ENCODE assay signal across 8 cellular contexts in genomic region chr16:23678430-23679273, GRCh38. TPM values are rescaled to one million over a fixed set of nuclear protein-coding genes. Genes with fewer than 3 reads are reported as not detected.
DNase-seq lines count a peak whose midpoint lies in the region; ATAC-seq, FAIRE-seq and TF ChIP-seq lines count a peak whose summit lies in the region.

TSS of gene PLK1 (plus strand) at chr16:23678889. CDS start at chr16:23678933, 44 bp downstream.

- DNase-seq in NCI-H187 (lab: John Stamatoyannopoulos, UW): peak; percentile 35 to 67
- DNase-seq in NCI-H187 treated with DMSO at 0.1 percent for 48 hours (lab: John Stamatoyannopoulos, UW): no peak
- DNase-seq in NCI-H2107 (lab: John Stamatoyannopoulos, UW): peak; percentile 86
- DNase-seq in UCSD-AML1 (lab: John Stamatoyannopoulos, UW; ENCODE audit: unreplicated experiment): peak; percentile 79
- DNase-seq in brain microvascular endothelial cell: peak; percentile 80
- DNase-seq in small intestine: peak; percentile 87

- peak; percentile 77 for ATAC-seq in HG02981 (IDR thresholded peaks at IDR 0.05; ENCODE audit: unreplicated experiment)

- H3K4me1 ChIP-seq in iPS-18a (ENCODE audit: control insufficient read depth, low read depth, low read length) (peaks cover 6% of the 10 kb centered on the region), small intestine (ENCODE audit: control insufficient read depth in 2 of 2, insufficient read depth in 1 of 2, low read depth in 1 of 2, low read length in 1 of 2) (peaks cover 0 to 7% of the 10 kb centered on the region in 2 donors)

- H3K36me3 ChIP-seq in brain microvascular endothelial cell (replicated peaks) (peaks cover 19% of the 10 kb centered on the region), iPS-18a (ENCODE audit: control insufficient read depth, low read depth, low read length) (peaks cover 38% of the 10 kb centered on the region), small intestine (ENCODE audit: control insufficient read depth in 2 of 2, insufficient read depth in 2 of 2, low read length in 2 of 2) (peaks cover 0 to 2% of the 10 kb centered on the region in 2 donors)

- H3K27ac ChIP-seq in brain microvascular endothelial cell (peak within 1 kb of the TSS; percentile 65), iPS-18a (ENCODE audit: low read length) (peak within 1 kb of the TSS; percentile 60), small intestine (ENCODE audit: low read depth in 1 of 2, low read length in 1 of 2) (no peak within 1 kb of the TSS)

- no peak for FAIRE-seq in small intestine (lab: Jason Lieb, UNC)

- H3K27me3 ChIP-seq in brain microvascular endothelial cell (replicated peaks) (no peaks in the 10 kb centered on the region), iPS-18a (ENCODE audit: control insufficient read depth, insufficient read depth, low read length) (no peaks in the 10 kb centered on the region), small intestine (ENCODE audit: control insufficient read depth in 2 of 2, insufficient read depth in 2 of 2, low read length in 2 of 2) (no peaks in the 10 kb centered on the region)

- peak; percentile 60 for TF ChIP-seq CTCF in brain microvascular endothelial cell (IDR thresholded peaks at IDR 0.05; ENCODE audit: low read depth, low read length, missing control alignments)

- 1% methylated on average over 72 to 75 of the region's 75 CpGs for WGBS in small intestine, 3 donors

- peak within 1 kb of the TSS; percentile 94 for H3K9ac ChIP-seq in iPS-18a (ENCODE audit: low read length)

- H3K4me3 ChIP-seq in brain microvascular endothelial cell (ENCODE audit: low read depth, low read length) (peak within 1 kb of the TSS; percentile 68), iPS-18a (ENCODE audit: low read length) (peak within 1 kb of the TSS; percentile 98), small intestine (ENCODE audit: low read depth in 1 of 2, low read length in 2 of 2) (peak within 1 kb of the TSS; percentile 41 to 61)

- in situ Hi-C loops in brain microvascular endothelial cell (cut with HindIII; ENCODE audit: low pct_ligation_motif_present, low sequenced_read_pairs): no loop called here

- H3K9me3 ChIP-seq in iPS-18a (ENCODE audit: control insufficient read depth, low read depth, low read length): no peaks in the 10 kb centered on the region
- H3K9me3 ChIP-seq in small intestine (ENCODE audit: control insufficient read depth, low read depth): no peaks in the 10 kb centered on the region

RNA-seq across cellular contexts. Expression of gene PLK1, which starts in this region (rescaled TPM):
- polyA plus RNA-seq in small intestine: 10 to 100 TPM in 1 of 3 donors, 1 to 10 TPM in 2; 1.9 to 48.2 (median 4.7) TPM

Comparison
In these comparisons a context has a peak if more than half of its experiments do, and no peak if none do; other contexts are left out.
1. H3K27ac ChIP-seq: peak in brain microvascular endothelial cell (single experiment) and iPS-18a (single experiment); none in small intestine (0 of 2).
2. Peak in every context shown above with its lines, with median percentiles within 50 percentile points of each other: H3K4me3 ChIP-seq.